Comparison of ENCODE assay signal across 24 cellular contexts in genomic region chr1:29218223-29218622, GRCh38. TPM values are rescaled to one million over a fixed set of nuclear protein-coding genes. Genes with fewer than 3 reads are reported as not detected.
A peak's percentile ranks its signal among the peaks of the same experiment; 100 is the strongest.
DNase-seq lines count a peak whose midpoint lies in the region; ATAC-seq, FAIRE-seq and TF ChIP-seq lines count a peak whose summit lies in the region.
"Had no signal": no experiment of that assay in that cellular context is flagged by ENCODE, and none has a peak within 500 bp of the region (broad histone marks: within the 10 kb centered on the region; RNA-seq: fewer than 3 reads in every experiment).

No MANE protein-coding gene starts in this region.

- no peaks in the 10 kb centered on the region for H3K9me3 Mint-ChIP-seq in activated naive CD8-positive, alpha-beta T cell treated with anti-CD3 and anti-CD28 coated beads, Interleukin-2, amount 10 ng/mL, durations not matched to agents 7 days and 5 days
- H3K9me3 Mint-ChIP-seq: CD4-positive, alpha-beta memory T cell; naive thymus-derived CD8-positive, alpha-beta T cell had no signal

- no peak for ATAC-seq in activated naive CD8-positive, alpha-beta T cell treated with anti-CD3 and anti-CD28 coated beads, Interleukin-2, amount 10 ng/mL, durations not matched to agents 7 days and 5 days (ENCODE audit: low read depth)
- ATAC-seq in GM21825 (IDR thresholded peaks at IDR 0.05; ENCODE audit: unreplicated experiment), result no peak
- no peak for ATAC-seq in HG03442 (IDR thresholded peaks at IDR 0.05; ENCODE audit: unreplicated experiment)
- ATAC-seq: GM12878; heart right ventricle; naive thymus-derived CD8-positive, alpha-beta T cell; pancreas; right lobe of liver; SK-N-SH treated with all-trans-retinoic acid at 6 μM for 48 hours had no signal

- FAIRE-seq in H54 (lab: Jason Lieb, UNC), result no peak
- FAIRE-seq: GM12878, pancreas had no signal

- DNase-seq in AG10803 (ENCODE audit: low read depth) (peak; percentile 89), GM04503 (ENCODE audit: low read depth) (peak; percentile 44), fibroblast of villous mesenchyme (ENCODE audit: low read depth) (peak; percentile 72), H54 (ENCODE audit: insufficient read length, low spot score) (no peak)
- DNase-seq in activated naive CD8-positive, alpha-beta T cell treated with anti-CD3 and anti-CD28 coated beads, Interleukin-2, amount 10 ng/mL, durations not matched to agents 7 days and 5 days, result no peak
- DNase-seq: activated CD4-positive, alpha-beta T cell treated with anti-CD3 and anti-CD28 coated beads, Interleukin-2, amount 50 U/mL, for 1 hour; activated effector memory CD4-positive, alpha-beta T cell treated with anti-CD3 and anti-CD28 coated beads, Interleukin-2, amount 50 U/mL, for 16 hours; adrenal gland; CD4-positive, alpha-beta memory T cell; GDM1; heart right ventricle; naive thymus-derived CD8-positive, alpha-beta T cell; NCI-H1105; NK-92 treated with Interleukin-12 subunit alpha and Interleukin-12 subunit beta, amount 100 ng/mL, for 24 hours; pancreas; right lobe of liver; testis had no signal

- no peak for TF ChIP-seq POLR2A in H54 (IDR thresholded peaks at IDR 0.05; ENCODE audit: low read depth, low read length)

- peaks cover 6% of the 10 kb centered on the region for H3K36me3 Mint-ChIP-seq in activated naive CD8-positive, alpha-beta T cell treated with anti-CD3 and anti-CD28 coated beads, Interleukin-2, amount 10 ng/mL, durations not matched to agents 7 days and 5 days

- H3K27me3 Mint-ChIP-seq in activated naive CD8-positive, alpha-beta T cell treated with anti-CD3 and anti-CD28 coated beads, Interleukin-2, amount 10 ng/mL, durations not matched to agents 7 days and 5 days, result no peaks in the 10 kb centered on the region
- H3K27me3 Mint-ChIP-seq: CD4-positive, alpha-beta memory T cell; naive thymus-derived CD8-positive, alpha-beta T cell had no signal

- H3K4me3 Mint-ChIP-seq in activated naive CD8-positive, alpha-beta T cell treated with anti-CD3 and anti-CD28 coated beads, Interleukin-2, amount 10 ng/mL, durations not matched to agents 7 days and 5 days, result no peak overlapping the region
- H3K4me3 Mint-ChIP-seq: CD4-positive, alpha-beta memory T cell; naive thymus-derived CD8-positive, alpha-beta T cell had no signal

- peak overlapping the region; percentile 30 for H3K27ac Mint-ChIP-seq in activated naive CD8-positive, alpha-beta T cell treated with anti-CD3 and anti-CD28 coated beads, Interleukin-2, amount 10 ng/mL, durations not matched to agents 7 days and 5 days
- H3K27ac Mint-ChIP-seq: CD4-positive, alpha-beta memory T cell; naive thymus-derived CD8-positive, alpha-beta T cell had no signal

- H3K4me1 Mint-ChIP-seq in activated naive CD8-positive, alpha-beta T cell treated with anti-CD3 and anti-CD28 coated beads, Interleukin-2, amount 10 ng/mL, durations not matched to agents 7 days and 5 days, result peaks cover 7% of the 10 kb centered on the region

- TF ChIP-seq CTCF in AG10803 (conservative IDR thresholded peaks at IDR 0.05; ENCODE audit: low read length) (no peak), fibroblast of villous mesenchyme (IDR thresholded peaks at IDR 0.05; ENCODE audit: insufficient read depth, low read depth, low read length) (no peak)

- POLR2A ChIA-PET in activated naive CD8-positive, alpha-beta T cell treated with anti-CD3 and anti-CD28 coated beads, Interleukin-2, amount 10 ng/mL, durations not matched to agents 7 days and 5 days (lab: Charles Lee), result no interaction called here

- H3K4me3 ChIP-seq in AG10803 (ENCODE audit: low read length) (no peak overlapping the region), fibroblast of villous mesenchyme (ENCODE audit: low read depth, low read length) (no peak overlapping the region)
- H3K4me3 ChIP-seq: adrenal gland, breast epithelium, coronary artery, GM12878, heart right ventricle, pancreas, right lobe of liver, testis, vagina had no signal

RNA-seq across cellular contexts. Expression of gene MECR, which starts 12.5 kb away (rescaled TPM):
- 10 to 100 TPM; 17.0 to 17.1 TPM for total RNA-seq in activated naive CD8-positive, alpha-beta T cell treated with anti-CD3 and anti-CD28 coated beads, Interleukin-2, amount 10 ng/mL, durations not matched to agents 7 days and 5 days
- total RNA-seq in fibroblast of villous mesenchyme, result 22.5 and 28.0 TPM in 2 replicates

RNA-seq across cellular contexts. Expression of gene PTPRU, which starts 18.1 kb away (rescaled TPM):
- total RNA-seq in activated naive CD8-positive, alpha-beta T cell treated with anti-CD3 and anti-CD28 coated beads, Interleukin-2, amount 10 ng/mL, durations not matched to agents 7 days and 5 days, result under 1 TPM; 0.54 to 0.69 TPM
- total RNA-seq in fibroblast of villous mesenchyme, result 5.5 and 6.9 TPM in 2 replicates
- total RNA-seq: naive thymus-derived CD8-positive, alpha-beta T cell had no signal

RNA-seq across cellular contexts. Expression of gene SRSF4, which starts 36.5 kb away (rescaled TPM):
- total RNA-seq in activated naive CD8-positive, alpha-beta T cell treated with anti-CD3 and anti-CD28 coated beads, Interleukin-2, amount 10 ng/mL, durations not matched to agents 7 days and 5 days, result 100 to 1,000 TPM; 119 to 129 TPM
- total RNA-seq in fibroblast of villous mesenchyme, result 33.5 and 44.0 TPM in 2 replicates

Comparison
In these comparisons a context has a peak if more than half of its experiments do, and no peak if none do; other contexts are left out.
1. DNase-seq: peak in AG10803 (single experiment), GM04503 (single experiment) and fibroblast of villous mesenchyme (single experiment); none in activated naive CD8-positive, alpha-beta T cell treated with anti-CD3 and anti-CD28 coated beads, Interleukin-2, amount 10 ng/mL, durations not matched to agents 7 days and 5 days (single experiment) and H54 (single experiment).